Comparison of ENCODE assay signal across 8 cellular contexts in genomic region chr2:102418421-102418961, GRCh38. TPM values are rescaled to one million over a fixed set of nuclear protein-coding genes. Genes with fewer than 3 reads are reported as not detected.
A peak's percentile ranks its signal among the peaks of the same experiment; 100 is the strongest.
DNase-seq lines count a peak whose midpoint lies in the region; ATAC-seq, FAIRE-seq and TF ChIP-seq lines count a peak whose summit lies in the region.

No MANE protein-coding gene starts in this region.

- intact Hi-C loops in K562 (cut with micrococcal nuclease) = no loop called here

- no peak for TF ChIP-seq POLR2A in K562 (conservative IDR thresholded peaks at IDR 0.05)

- BruUV-seq in K562 (replicated peaks; lab: Mats Ljungman, UMichigan) = no TSS peak

- H3K27me3 ChIP-seq in K562 (ENCODE audit: control insufficient read depth in 2 of 2, insufficient read depth in 2 of 2, low read length in 2 of 2) = no peaks in the 10 kb centered on the region

- DNase-seq in ELR (ENCODE audit: low read depth) = peak; percentile 5
- peak in 2 of 4 experiments; percentile 69 to 80 for DNase-seq in K562 (ENCODE audit: extremely low read depth in 1 of 4, low spot score in 3 of 4)
- no peak for DNase-seq in effector CD4-positive, alpha-beta T cell
- no peak for DNase-seq in AG08395 (ENCODE audit: low spot score)
- no peak for DNase-seq in stimulated activated CD4-positive, alpha-beta T cell treated with anti-CD3 and anti-CD28 coated beads, Interleukin-2, amount 100 ng/mL, for 24 hours
- DNase-seq in NCI-H1417 treated with DMSO at 0.1 percent for 48 hours (lab: John Stamatoyannopoulos, UW) = no peak

- 2% methylated on average over 2 of the region's 2 CpGs for WGBS in K562 (ENCODE audit: insufficient coverage, low coverage, missing lambda C conversion rate)

- TF ChIP-seq CTCF in K562 (IDR thresholded peaks at IDR 0.05 in 2 of 3, conservative IDR thresholded peaks at IDR 0.05 in 1 of 3; ENCODE audit: insufficient read depth in 2 of 3, low read depth in 1 of 3, low read length in 3 of 3) = no peak

- CTCF ChIA-PET in K562 (lab: Yijun Ruan, JAX; ENCODE audit: low intra/inter-chr PET ratio) = no interaction called here

- peak; percentile 79 for TF ChIP-seq EP300 in K562 (IDR thresholded peaks at IDR 0.05; ENCODE audit: low read length)

- H3K27ac ChIP-seq in K562 (ENCODE audit: extremely low read depth, low read depth, low read length) = peak overlapping the region; percentile 70; the same call in 2 of the 3 replicates

- peak overlapping the region in 1 of 2 experiments; percentile 18; a peak in 1 of 4 replicates for H3K9ac ChIP-seq in K562 (ENCODE audit: insufficient read depth in 1 of 2, low read depth in 2 of 2, low read length in 2 of 2)

- POLR2A ChIA-PET in K562 (lab: Yijun Ruan, JAX) = no interaction called here

- H3K4me2 ChIP-seq in K562 (ENCODE audit: insufficient read depth, low read length) = peak overlapping the region; percentile 30

- no peaks in the 10 kb centered on the region for H4K20me1 ChIP-seq in K562 (replicated peaks; ENCODE audit: control insufficient read depth, insufficient read depth, low read length)

- H3K9me3 ChIP-seq in K562 (replicated peaks; ENCODE audit: control insufficient read depth, insufficient read depth, low read depth, low read length) = no peaks in the 10 kb centered on the region; the same call in 1 of the 2 replicates

- ATAC-seq in GM21423 (IDR thresholded peaks at IDR 0.05; ENCODE audit: unreplicated experiment) (peak; percentile 88), HG03575 (IDR thresholded peaks at IDR 0.05; ENCODE audit: extremely low read depth, insufficient number of reproducible peaks, low FRiP score, unreplicated experiment) (peak; percentile 93), K562 (peak; percentile 74)

- peak; percentile 80 for FAIRE-seq in K562 (lab: Jason Lieb, UNC)

- H3K4me1 ChIP-seq in K562 (replicated peaks in 1 of 2; ENCODE audit: control insufficient read depth in 2 of 2, insufficient read depth in 2 of 2, low read length in 2 of 2) = peaks cover 21 to 61% of the 10 kb centered on the region in 2 experiments

- no peaks in the 10 kb centered on the region for H3K9me1 ChIP-seq in K562 (ENCODE audit: control insufficient read depth, insufficient read depth, low read length)

- no peaks in the 10 kb centered on the region for H3K79me2 ChIP-seq in K562 (ENCODE audit: control insufficient read depth, insufficient read depth, low read length)

- peak overlapping the region; percentile 3; the same call in 1 of the 2 replicates for H3K4me3 ChIP-seq in K562

- no peaks in the 10 kb centered on the region for H3K36me3 ChIP-seq in K562 (ENCODE audit: control insufficient read depth, insufficient read depth, low read length)

- in situ Hi-C loops in K562 (cut with MboI) = no loop called here

- TF ChIP-seq RAD21 in K562 (CRISPR knock-in tag; conservative IDR thresholded peaks at IDR 0.05 in 1 of 2, IDR thresholded peaks at IDR 0.05 in 1 of 2) = peak in 1 of 2 experiments; percentile 34; a peak in 2 of 4 replicates

- H2AFZ ChIP-seq in K562 (ENCODE audit: low read depth, low read length) = peak overlapping the region; percentile 26; the same call in 1 of the 2 replicates

TF ChIP-seq in K562, 482 proteins besides CTCF, POLR2A, EP300 and RAD21 (continues in another document):
- TF ChIP-seq FUS (optimal IDR thresholded peaks at IDR 0.05; ENCODE audit: low read depth, low read length) (no peak), ZNF75A (CRISPR knock-in tag; IDR thresholded peaks at IDR 0.05) (0 out of 2 replicates have a peak, but pooled peaks have one; percentile 19), GATA2 (CRISPR knock-in tag; IDR thresholded peaks at IDR 0.05) (peak; percentile 41; the same call in 1 of the 2 replicates), JUND (IDR thresholded peaks at IDR 0.05; ENCODE audit: borderline replicate concordance, low read depth, low read length) (peak; percentile 61; the same call in 1 of the 2 replicates), JUND (tag; IDR thresholded peaks at IDR 0.05; ENCODE audit: borderline replicate concordance, low read depth, low read length) (peak; percentile 28; the same call in 1 of the 3 replicates), POLR3A (IDR thresholded peaks at IDR 0.05; ENCODE audit: borderline replicate concordance, extremely low read depth, insufficient read depth, insufficient read length) (no peak), ARID1B (IDR thresholded peaks at IDR 0.05) (peak; percentile 86), CBX1 (IDR thresholded peaks at IDR 0.05; ENCODE audit: low read depth) (no peak), TAF9B (IDR thresholded peaks at IDR 0.05; ENCODE audit: partially characterized antibody) (no peak), TAL1 (IDR thresholded peaks at IDR 0.05) (peak; percentile 48), HNRNPL (IDR thresholded peaks at IDR 0.05; ENCODE audit: low read depth, low read length) (no peak), ZNF766 (CRISPR knock-in tag; conservative IDR thresholded peaks at IDR 0.05) (peak; percentile 79), RFX7 (CRISPR knock-in tag; IDR thresholded peaks at IDR 0.05) (no peak), NFE2 (IDR thresholded peaks at IDR 0.05; ENCODE audit: low read depth) (peak; percentile 88), BMI1 (IDR thresholded peaks at IDR 0.05; ENCODE audit: low read length) (no peak)
- TF ChIP-seq, protein P1, sequence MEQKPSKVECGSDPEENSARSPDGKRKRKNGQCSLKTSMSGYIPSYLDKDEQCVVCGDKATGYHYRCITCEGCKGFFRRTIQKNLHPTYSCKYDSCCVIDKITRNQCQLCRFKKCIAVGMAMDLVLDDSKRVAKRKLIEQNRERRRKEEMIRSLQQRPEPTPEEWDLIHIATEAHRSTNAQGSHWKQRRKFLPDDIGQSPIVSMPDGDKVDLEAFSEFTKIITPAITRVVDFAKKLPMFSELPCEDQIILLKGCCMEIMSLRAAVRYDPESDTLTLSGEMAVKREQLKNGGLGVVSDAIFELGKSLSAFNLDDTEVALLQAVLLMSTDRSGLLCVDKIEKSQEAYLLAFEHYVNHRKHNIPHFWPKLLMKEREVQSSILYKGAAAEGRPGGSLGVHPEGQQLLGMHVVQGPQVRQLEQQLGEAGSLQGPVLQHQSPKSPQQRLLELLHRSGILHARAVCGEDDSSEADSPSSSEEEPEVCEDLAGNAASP (IDR thresholded peaks at IDR 0.05) = no peak
- TF ChIP-seq, protein P2, sequence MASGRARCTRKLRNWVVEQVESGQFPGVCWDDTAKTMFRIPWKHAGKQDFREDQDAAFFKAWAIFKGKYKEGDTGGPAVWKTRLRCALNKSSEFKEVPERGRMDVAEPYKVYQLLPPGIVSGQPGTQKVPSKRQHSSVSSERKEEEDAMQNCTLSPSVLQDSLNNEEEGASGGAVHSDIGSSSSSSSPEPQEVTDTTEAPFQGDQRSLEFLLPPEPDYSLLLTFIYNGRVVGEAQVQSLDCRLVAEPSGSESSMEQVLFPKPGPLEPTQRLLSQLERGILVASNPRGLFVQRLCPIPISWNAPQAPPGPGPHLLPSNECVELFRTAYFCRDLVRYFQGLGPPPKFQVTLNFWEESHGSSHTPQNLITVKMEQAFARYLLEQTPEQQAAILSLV (tag; IDR thresholded peaks at IDR 0.05) = no peak
- TF ChIP-seq, protein P3, sequence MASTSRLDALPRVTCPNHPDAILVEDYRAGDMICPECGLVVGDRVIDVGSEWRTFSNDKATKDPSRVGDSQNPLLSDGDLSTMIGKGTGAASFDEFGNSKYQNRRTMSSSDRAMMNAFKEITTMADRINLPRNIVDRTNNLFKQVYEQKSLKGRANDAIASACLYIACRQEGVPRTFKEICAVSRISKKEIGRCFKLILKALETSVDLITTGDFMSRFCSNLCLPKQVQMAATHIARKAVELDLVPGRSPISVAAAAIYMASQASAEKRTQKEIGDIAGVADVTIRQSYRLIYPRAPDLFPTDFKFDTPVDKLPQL (IDR thresholded peaks at IDR 0.05; ENCODE audit: extremely low read depth, insufficient read length) = no peak

RNA-seq across cellular contexts. Expression of gene IL18RAP, which starts 4.5 kb away (rescaled TPM):
- 1.9 and 2.4 TPM in 2 replicates for total RNA-seq in K562 (2011; cell fraction: chromatin; rRNA removed; ENCODE audit: low replicate concordance)
- 0.50 and 0.92 TPM in 2 replicates for total RNA-seq in K562 (2011; cell fraction: nucleolus; rRNA removed)
- 0.46 and 1.3 TPM in 2 replicates for total RNA-seq in K562 (2011; cell fraction: nucleoplasm; rRNA removed)
- total RNA-seq in K562 (2014; rRNA removed) = 4.9 and 5.2 TPM in 2 replicates
- total RNA-seq in K562 (2014; rRNA removed; fragmentation: Illumina TruSeq; extraction: Trizol) = 6.5 and 7.8 TPM in 2 replicates
- total RNA-seq in K562 (2015; rRNA removed; fragmentation: Illumina TruSeq; extraction: Trizol) = 18.6 and 20.5 TPM in 2 replicates
- 4.4 and 5.2 TPM in 2 replicates for total RNA-seq in K562 (2021)
- 0.54 and 1.1 TPM in 2 replicates for polyA plus RNA-seq in K562 (2011; rRNA removed)
- 0.18 and 0.24 TPM in 2 replicates for polyA plus RNA-seq in K562 (2011; cell fraction: cytosol; rRNA removed)
- 1.3 and 1.8 TPM in 2 replicates for polyA plus RNA-seq in K562 (2011; cell fraction: nucleus; rRNA removed)
- polyA plus RNA-seq in K562 (2012) = 7.8 and 15.0 TPM in 2 replicates
- 7.5 and 9.1 TPM in 2 replicates for polyA plus RNA-seq in K562 (2014; fragmentation: Illumina TruSeq; extraction: Trizol)
- 1 to 10 TPM; 4.9 to 8.3 TPM for polyA plus RNA-seq in K562 (2014; fragmentation: Nextera tagmentation; extraction: Ambion mirVana)
- 5.8 and 7.0 TPM in 2 replicates for polyA plus RNA-seq in K562 (2014; rRNA removed)
- 0.75 and 1.0 TPM in 2 replicates for polyA minus RNA-seq in K562 (2011; rRNA and poly(A)+ RNA removed)
- polyA minus RNA-seq in K562 (2011; cell fraction: cytosol; rRNA and poly(A)+ RNA removed) = not detected in 2 replicates
- 1.8 and 1.9 TPM in 2 replicates for polyA minus RNA-seq in K562 (2011; cell fraction: nucleus; rRNA and poly(A)+ RNA removed)

RNA-seq across cellular contexts. Expression of gene SLC9A4, which starts 54.5 kb away (rescaled TPM):
- 0.07 and 0.09 TPM in 2 replicates for total RNA-seq in K562 (2011; cell fraction: chromatin; rRNA removed; ENCODE audit: low replicate concordance)
- 0.17 TPM in 1 of 2 replicates, not detected in the other for total RNA-seq in K562 (2011; cell fraction: nucleolus; rRNA removed)
- total RNA-seq in K562 (2011; cell fraction: nucleoplasm; rRNA removed) = 0.15 TPM in 1 of 2 replicates, not detected in the other
- total RNA-seq in K562 (2014; rRNA removed) (not detected in 2 replicates), K562 (2014; rRNA removed; fragmentation: Illumina TruSeq; extraction: Trizol) (0.03 and 0.04 TPM in 2 replicates), K562 (2015; rRNA removed; fragmentation: Illumina TruSeq; extraction: Trizol) (0.04 TPM in 1 of 2 replicates, not detected in the other), K562 (2021) (0.04 and 0.07 TPM in 2 replicates)
- polyA plus RNA-seq in K562 (2011; rRNA removed) (not detected in 2 replicates), K562 (2014; fragmentation: Illumina TruSeq; extraction: Trizol) (not detected in 2 replicates), K562 (2014; fragmentation: Nextera tagmentation; extraction: Ambion mirVana) (under 1 TPM in 1 of 2 experiments, not detected in 1; 0.15 TPM), K562 (2014; rRNA removed) (not detected in 2 replicates)
- not detected in 2 replicates for polyA plus RNA-seq in K562 (2011; cell fraction: cytosol; rRNA removed)
- polyA plus RNA-seq in K562 (2011; cell fraction: nucleus; rRNA removed) = not detected in 2 replicates
- polyA plus RNA-seq in K562 (2012) = 0.03 and 0.24 TPM in 2 replicates
- polyA minus RNA-seq in K562 (2011; rRNA and poly(A)+ RNA removed) = 0.07 TPM in 1 of 2 replicates, not detected in the other
- polyA minus RNA-seq in K562 (2011; cell fraction: cytosol; rRNA and poly(A)+ RNA removed) = not detected in 2 replicates
- polyA minus RNA-seq in K562 (2011; cell fraction: nucleus; rRNA and poly(A)+ RNA removed) = 0.13 and 0.78 TPM in 2 replicates
